Comparison of ENCODE assay signal across 8 cellular contexts in genomic region chr1:151790940-151791651, GRCh38. TPM values are rescaled to one million over a fixed set of nuclear protein-coding genes. Genes with fewer than 3 reads are reported as not detected.
DNase-seq lines count a peak whose midpoint lies in the region; ATAC-seq and TF ChIP-seq lines count a peak whose summit lies in the region.

No MANE protein-coding gene starts in this region.

- POLR2A ChIA-PET in AG04449 (lab: Yijun Ruan, JAX) = no interaction called here

- H3K9ac ChIP-seq in subcutaneous abdominal adipose tissue (ENCODE audit: low read length in 5 of 5) = peak overlapping the region; percentile 77 to 84 (median 77)

- H3K4me3 ChIP-seq in AG04449 (ENCODE audit: low read depth, low read length) = peak overlapping the region; percentile 56
- H3K4me3 ChIP-seq in astrocyte of the spinal cord (ENCODE audit: low read depth, low read length) = peak overlapping the region; percentile 83
- peak overlapping the region; percentile 83 to 99 (median 93) for H3K4me3 ChIP-seq in subcutaneous abdominal adipose tissue (ENCODE audit: low read depth in 1 of 5, low read length in 5 of 5)

- CTCF ChIA-PET in AG04449 (lab: Yijun Ruan, JAX) = interaction anchor here (2.4 kb wide), 1 partner anchor 11 kb away, joined by 6 read pairs; no protein-coding TSS in a partner anchor

- no peaks in the 10 kb centered on the region for H3K9me3 ChIP-seq in subcutaneous abdominal adipose tissue (ENCODE audit: control insufficient read depth in 5 of 5, low read length in 5 of 5)

- in situ Hi-C loops in astrocyte of the spinal cord (cut with HindIII; ENCODE audit: low sequenced_read_pairs) = no loop called here

- peak overlapping the region; percentile 69 for H3K27ac ChIP-seq in subcutaneous abdominal adipose tissue (ENCODE audit: low read depth, low read length)

- ATAC-seq in GM19455 (IDR thresholded peaks at IDR 0.05; ENCODE audit: unreplicated experiment) = peak; percentile 15

- DNase-seq in AG04449 (ENCODE audit: low read depth, low spot score) (no peak), NCI-H510A treated with DMSO at 0.1 percent for 48 hours (lab: John Stamatoyannopoulos, UW) (peak; percentile 32), astrocyte of the spinal cord (ENCODE audit: low read depth, low spot score) (no peak), kidney tubule cell (ENCODE audit: low spot score) (peak; percentile 40), mucosa of gallbladder (ENCODE audit: low spot score) (no peak), SKM-1 (lab: John Stamatoyannopoulos, UW; ENCODE audit: unreplicated experiment) (no peak)

- H3K4me1 ChIP-seq in subcutaneous abdominal adipose tissue (ENCODE audit: control insufficient read depth in 5 of 5, insufficient read depth in 5 of 5, low read length in 5 of 5) = peaks cover 0 to 23% (median 17%) of the 10 kb centered on the region in 5 donors

- H3K36me3 ChIP-seq in subcutaneous abdominal adipose tissue (ENCODE audit: control insufficient read depth in 5 of 5, insufficient read depth in 5 of 5, low read length in 5 of 5) = no peaks in the 10 kb centered on the region

- no peak for TF ChIP-seq CTCF in AG04449 (IDR thresholded peaks at IDR 0.05; ENCODE audit: insufficient read depth, low read length, missing control alignments)
- no peak for TF ChIP-seq CTCF in astrocyte of the spinal cord (IDR thresholded peaks at IDR 0.05; ENCODE audit: low read depth, low read length)

- H3K27me3 ChIP-seq in subcutaneous abdominal adipose tissue (ENCODE audit: control insufficient read depth in 5 of 5, insufficient read depth in 4 of 5, low read length in 5 of 5) = no peaks in the 10 kb centered on the region

RNA-seq across cellular contexts. Expression of gene TDRKH, which starts 0.8 kb away (rescaled TPM):
- 10.6 TPM for total RNA-seq in mucosa of gallbladder

RNA-seq across cellular contexts. Expression of gene LINGO4, which starts 14.1 kb away (rescaled TPM):
- total RNA-seq in mucosa of gallbladder = 0.09 TPM

RNA-seq across cellular contexts. Expression of gene MRPL9, which starts 27.8 kb away (rescaled TPM):
- total RNA-seq in mucosa of gallbladder = 57.7 TPM

RNA-seq across cellular contexts. Expression of gene RORC, which starts 40.5 kb away (rescaled TPM):
- total RNA-seq in mucosa of gallbladder = 9.5 TPM

RNA-seq across cellular contexts. Expression of gene C2CD4D, which starts 48.5 kb away (rescaled TPM):
- 1.2 TPM for total RNA-seq in mucosa of gallbladder

Comparison
In these comparisons a context has a peak if more than half of its experiments do, and no peak if none do; other contexts are left out.
1. DNase-seq: peak in NCI-H510A treated with DMSO at 0.1 percent for 48 hours (single experiment) and kidney tubule cell (single experiment); none in AG04449 (single experiment), astrocyte of the spinal cord (single experiment), mucosa of gallbladder (single experiment) and SKM-1 (single experiment).
2. Peak in every context shown above with its lines, with median percentiles within 50 percentile points of each other: H3K4me3 ChIP-seq.